ENCODE assay signal across 8 cellular contexts in genomic region chr14:92121670-92122350, GRCh38. TPM values are rescaled to one million over a fixed set of nuclear protein-coding genes. Genes with fewer than 3 reads are reported as not detected.
DNase-seq lines count a peak whose midpoint lies in the region; TF ChIP-seq lines count a peak whose summit lies in the region.

TSS of gene CPSF2 (plus strand) at chr14:92121969. CDS start at chr14:92130985, 9,016 bp downstream.
TSS of gene NDUFB1 (minus strand) at chr14:92121706. CDS start at chr14:92117637, 4,069 bp downstream.

- peaks cover 25% of the 10 kb centered on the region for H3K4me1 Mint-ChIP-seq in neural crest cell

- H3F3A ChIP-seq in GM23248 (ENCODE audit: insufficient read depth): peaks cover 8% of the 10 kb centered on the region; the same call in 1 of the 2 replicates

- no peak for TF ChIP-seq CTCF in neural crest cell (conservative IDR thresholded peaks at IDR 0.05)

- H2AFZ ChIP-seq in GM23248 (peak within 1 kb of the TSS; percentile 93), Karpas-422 (ENCODE audit: low read length) (peak within 1 kb of the TSS; percentile 94)

- H3K27ac Mint-ChIP-seq in neural crest cell (ENCODE audit: unreplicated experiment): peak within 1 kb of the TSS; percentile 100

- H3K36me3 ChIP-seq in GM23248 (ENCODE audit: low read depth) (peaks cover 24% of the 10 kb centered on the region; the same call in 1 of the 2 replicates), Karpas-422 (ENCODE audit: insufficient read depth, low read length) (peaks cover 55% of the 10 kb centered on the region; the same call in 1 of the 2 replicates)

- DNase-seq in EL (peak; percentile 82), GM23248 (peak; percentile 93), Karpas-422 (peak; percentile 96), SHP77 (lab: John Stamatoyannopoulos, UW) (peak; percentile 67 to 71), activated gamma-delta T cell (lab: John Stamatoyannopoulos, UW) (peak; percentile 63), fibroblast of the conjunctiva (ENCODE audit: low read depth) (peak; percentile 33), neural crest cell (ENCODE audit: low read depth, low spot score) (peak; percentile 76), stromal cell of bone marrow (ENCODE audit: low read depth) (peak; percentile 66)

- no peaks in the 10 kb centered on the region for H3K27me3 ChIP-seq in GM23248 (replicated peaks; ENCODE audit: insufficient read depth)
- H3K27me3 ChIP-seq in Karpas-422 (ENCODE audit: low read length): no peaks in the 10 kb centered on the region

- H3K9ac ChIP-seq in GM23248 (peak within 1 kb of the TSS; percentile 96), Karpas-422 (ENCODE audit: low read length) (peak within 1 kb of the TSS; percentile 95)

- 0 to 1% methylated on average over 42 to 53 of the region's 55 CpGs for WGBS in GM23248 (ENCODE audit: low coverage in 1 of 2, low lambda C conversion rate in 2 of 2, missing lambda C conversion rate in 2 of 2), 2 experiments

- peaks cover 86% of the 10 kb centered on the region for H3K79me2 ChIP-seq in GM23248 (ENCODE audit: insufficient read depth)
- H3K79me2 ChIP-seq in Karpas-422 (ENCODE audit: low read length): peaks cover 83% of the 10 kb centered on the region

- H3K9me2 ChIP-seq in GM23248 (ENCODE audit: insufficient read depth) (no peaks in the 10 kb centered on the region), Karpas-422 (replicated peaks; ENCODE audit: insufficient read depth, low read length) (no peaks in the 10 kb centered on the region)

- H3K36me3 Mint-ChIP-seq in neural crest cell (ENCODE audit: low read depth): peaks cover under 1% of the 10 kb centered on the region

- no peaks in the 10 kb centered on the region for H3K27me3 Mint-ChIP-seq in neural crest cell (ENCODE audit: low read depth)

- no peaks in the 10 kb centered on the region for H3K9me3 Mint-ChIP-seq in neural crest cell

- H3K9me3 ChIP-seq in GM23248 (ENCODE audit: low read depth): no peaks in the 10 kb centered on the region
- H3K9me3 ChIP-seq in Karpas-422 (ENCODE audit: low read length): no peaks in the 10 kb centered on the region

- H3K4me3 Mint-ChIP-seq in neural crest cell: peak within 1 kb of the TSS; percentile 98

- H3K4me3 ChIP-seq in GM23248 (peak within 1 kb of the TSS; percentile 97), Karpas-422 (ENCODE audit: low read length) (peak within 1 kb of the TSS; percentile 85)

- H3K4me2 ChIP-seq in GM23248 (ENCODE audit: unreplicated experiment) (peak within 1 kb of the TSS; percentile 87), Karpas-422 (ENCODE audit: low read depth, low read length, poor library complexity, severe bottlenecking) (peak within 1 kb of the TSS; percentile 84)

- in situ Hi-C loops in GM23248 (cut with MboI): no loop called here

- peak within 1 kb of the TSS; percentile 87 for H3K27ac ChIP-seq in GM23248
- H3K27ac ChIP-seq in Karpas-422 (ENCODE audit: low read length): peak within 1 kb of the TSS; percentile 76

- H4K20me1 ChIP-seq in GM23248 (ENCODE audit: insufficient read depth) (no peaks in the 10 kb centered on the region), Karpas-422 (ENCODE audit: insufficient read depth, low read depth, low read length) (no peaks in the 10 kb centered on the region)

- H3K4me1 ChIP-seq in GM23248 (ENCODE audit: insufficient read depth) (peaks cover 18% of the 10 kb centered on the region), Karpas-422 (ENCODE audit: low read length) (peaks cover 39% of the 10 kb centered on the region)

RNA-seq across cellular contexts. Expression of gene CPSF2, which starts in this region (rescaled TPM):
- total RNA-seq in GM23248 (2014; rRNA removed; shearing (Covaris generic)): 38.7 and 53.6 TPM in 2 replicates
- polyA plus RNA-seq in GM23248 (2016; fragmentation: Nextera tagmentation; extraction: Ambion mirVana): 41.0 and 42.6 TPM in 2 replicates
- total RNA-seq in Karpas-422 (2014; rRNA removed; shearing (Covaris generic); ENCODE audit: low replicate concordance): 63.3 and 76.2 TPM in 2 replicates
- 81.7 and 91.1 TPM in 2 replicates for total RNA-seq in neural crest cell

RNA-seq across cellular contexts. Expression of gene NDUFB1, which starts in this region (rescaled TPM):
- total RNA-seq in GM23248 (2014; rRNA removed; shearing (Covaris generic)): 136 and 144 TPM in 2 replicates
- polyA plus RNA-seq in GM23248 (2016; fragmentation: Nextera tagmentation; extraction: Ambion mirVana): 321 and 336 TPM in 2 replicates
- 873 and 892 TPM in 2 replicates for total RNA-seq in Karpas-422 (2014; rRNA removed; shearing (Covaris generic); ENCODE audit: low replicate concordance)
- total RNA-seq in neural crest cell: 117 and 136 TPM in 2 replicates

Comparison
In these comparisons a context has a peak if more than half of its experiments do, and no peak if none do; other contexts are left out.
1. Peak in every context shown above with its lines: DNase-seq, H3K4me3 ChIP-seq and H3K27ac ChIP-seq.
2. DNase-seq: peak in every context shown above with its lines; median percentile 96 in Karpas-422; 93 in GM23248; 82 in EL; 76 in neural crest cell; 69 in SHP77; 66 in stromal cell of bone marrow; 63 in activated gamma-delta T cell; 33 in fibroblast of the conjunctiva.